19 cellular contexts compared by ENCODE assay signal in genomic region chr7:10429516-10429915, GRCh38.
DNase-seq lines count a peak whose midpoint lies in the region; ATAC-seq and TF ChIP-seq lines count a peak whose summit lies in the region.
"Had no signal": no experiment of that assay in that cellular context is flagged by ENCODE, and none has a peak within 500 bp of the region (broad histone marks: within the 10 kb centered on the region; RNA-seq: fewer than 3 reads in every experiment).

No MANE protein-coding gene starts in this region.

- H3K36me3 ChIP-seq in SJCRH30 (no peaks in the 10 kb centered on the region), iPS-20b (ENCODE audit: insufficient read depth, low read depth, low read length) (no peaks in the 10 kb centered on the region)
- H3K36me3 ChIP-seq: pancreas had no signal

- H3K4me1 ChIP-seq in SJCRH30 (peaks cover 14% of the 10 kb centered on the region), iPS-20b (ENCODE audit: insufficient read depth, low read length) (no peaks in the 10 kb centered on the region)
- H3K4me1 ChIP-seq: pancreas had no signal

- H3K27ac ChIP-seq in SJCRH30 (peak overlapping the region; percentile 54), iPS-20b (ENCODE audit: low read length) (no peak overlapping the region)
- H3K27ac ChIP-seq: GM23248, pancreas, SK-N-MC, VCaP had no signal

- H3K9ac ChIP-seq in iPS-20b (ENCODE audit: low read depth, low read length), result 0 out of 2 replicates have a peak overlapping the region, but pooled peaks have one; percentile 8
- H3K9ac ChIP-seq: GM23248 had no signal

- H3K4me3 ChIP-seq in SJCRH30, result no peak overlapping the region
- H3K4me3 ChIP-seq in iPS-20b (ENCODE audit: low read length), result no peak overlapping the region
- H3K4me3 ChIP-seq: GM23248, pancreas, SK-N-MC had no signal

- DNase-seq in NCI-H146 (lab: John Stamatoyannopoulos, UW), result peak; percentile 52
- peak; percentile 15 to 42 for DNase-seq in SJCRH30
- peak; percentile 14 for DNase-seq in putamen (ENCODE audit: low spot score)
- no peak for DNase-seq in erythroblast (lab: John Stamatoyannopoulos, UW)
- DNase-seq in HK-2 (ENCODE audit: unreplicated experiment), result no peak
- DNase-seq: activated naive CD8-positive, alpha-beta T cell treated with anti-CD3 and anti-CD28 coated beads for 36 hours; effector CD8-positive, alpha-beta T cell; EL; GM23248; kidney; NCI-H1417 treated with DMSO at 0.1 percent for 48 hours; pancreas had no signal

- H3K9me3 ChIP-seq in SJCRH30 (replicated peaks) (no peaks in the 10 kb centered on the region), iPS-20b (ENCODE audit: insufficient read depth, low read depth, low read length) (no peaks in the 10 kb centered on the region)
- H3K9me3 ChIP-seq: pancreas had no signal

- TF ChIP-seq POLR2A in erythroblast (IDR thresholded peaks at IDR 0.05; ENCODE audit: low read length), result no peak

- ATAC-seq in HG03175 (IDR thresholded peaks at IDR 0.05; ENCODE audit: unreplicated experiment), result no peak
- ATAC-seq: esophagus mucosa, Panc1, pancreas, sciatic nerve had no signal

- no peaks in the 10 kb centered on the region for H3K27me3 ChIP-seq in SJCRH30
- no peaks in the 10 kb centered on the region for H3K27me3 ChIP-seq in iPS-20b (ENCODE audit: insufficient read depth, low read length)
- H3K27me3 ChIP-seq: pancreas had no signal

Comparison
In these comparisons a context has a peak if more than half of its experiments do, and no peak if none do; other contexts are left out.
1. DNase-seq: peak in NCI-H146 (single experiment), SJCRH30 (2 of 2) and putamen (single experiment); none in erythroblast (0 of 2) and HK-2 (single experiment).